ENCODE assay signal across 20 cellular contexts in the genomic region with DNA sequence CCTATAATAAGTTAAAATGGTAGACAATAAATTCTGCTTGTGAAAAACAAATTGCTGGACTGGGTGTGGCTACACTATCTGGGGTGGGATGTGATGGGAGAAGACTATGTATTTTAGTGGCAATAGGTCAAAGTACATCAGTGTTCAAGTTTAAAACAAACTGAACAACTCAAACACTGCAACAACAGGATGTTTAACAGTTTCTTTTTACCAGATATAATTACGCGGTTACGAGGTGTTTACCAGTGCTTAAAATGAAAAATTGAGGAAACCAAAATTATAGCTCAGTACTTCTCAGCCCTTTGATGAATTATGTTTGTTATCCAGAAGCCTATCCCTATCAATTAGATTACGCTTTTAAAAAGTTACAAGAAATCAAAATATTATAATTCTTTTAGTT. TPM values are rescaled to one million over a fixed set of nuclear protein-coding genes. Genes with fewer than 3 reads are reported as not detected.
DNase-seq lines count a peak whose midpoint lies in the region; ATAC-seq and TF ChIP-seq lines count a peak whose summit lies in the region.
"Had no signal": no experiment of that assay in that cellular context is flagged by ENCODE, and none has a peak within 500 bp of the region (broad histone marks: within the 10 kb centered on the region; RNA-seq: fewer than 3 reads in every experiment).

No MANE protein-coding gene starts in this region.

- H3K27me3 ChIP-seq in Caco-2 (replicated peaks; ENCODE audit: control insufficient read depth, insufficient read depth, low read length) (no peaks in the 10 kb centered on the region), SU-DHL-6 (ENCODE audit: low read length) (no peaks in the 10 kb centered on the region), BE2C (no peaks in the 10 kb centered on the region)
- H3K27me3 ChIP-seq: testis had no signal

- no peaks in the 10 kb centered on the region for H4K20me1 ChIP-seq in SU-DHL-6 (ENCODE audit: low read depth, low read length)

- H3K4me1 Mint-ChIP-seq in Caco-2 (ENCODE audit: low read depth, unreplicated experiment): peaks cover 49% of the 10 kb centered on the region

- CTCF ChIA-PET in Caco-2 (lab: Charles Lee): no interaction called here

- peaks cover 23% of the 10 kb centered on the region for H3K79me2 ChIP-seq in SU-DHL-6 (ENCODE audit: insufficient read depth, low read length)

- POLR2A ChIA-PET in Caco-2 (lab: Charles Lee): no interaction called here

- H3K4me2 ChIP-seq in SU-DHL-6 (ENCODE audit: low read depth, low read length, poor library complexity, severe bottlenecking): peak overlapping the region; percentile 59

- ATAC-seq in mucosa of descending colon (peak; percentile 9), HG02885 (IDR thresholded peaks at IDR 0.05; ENCODE audit: poor library complexity, unreplicated experiment) (no peak), HG02678 (IDR thresholded peaks at IDR 0.05; ENCODE audit: unreplicated experiment) (no peak)
- ATAC-seq: sciatic nerve had no signal

- intact Hi-C loops in Caco-2 (cut with micrococcal nuclease; ENCODE audit: unreplicated experiment): no loop called here
- intact Hi-C loops in mucosa of descending colon (cut with DNase I, micrococcal nuclease): no loop called here

- peaks cover 13% of the 10 kb centered on the region for H3K9me3 Mint-ChIP-seq in Caco-2 (ENCODE audit: unreplicated experiment)
- H3K9me3 Mint-ChIP-seq: activated B cell treated with CpG ODN at 0.5 μM for 24 hours; activated CD4-positive, alpha-beta memory T cell treated with anti-CD3 and anti-CD28 coated beads, Interleukin-2, amount 10 ng/mL, durations not matched to agents 7 days and 5 days; HFFc6; T-helper 2 cell treated with Interferon-gamma antibody and Interleukin-4, amounts not matched to agents 5 μg/mL and 100 μg/mL, for 36 hours had no signal

- peak overlapping the region; percentile 58 for H3K27ac Mint-ChIP-seq in Caco-2 (ENCODE audit: unreplicated experiment)
- H3K27ac Mint-ChIP-seq: activated B cell treated with CpG ODN at 0.5 μM for 24 hours; activated CD4-positive, alpha-beta memory T cell treated with anti-CD3 and anti-CD28 coated beads, Interleukin-2, amount 10 ng/mL, durations not matched to agents 7 days and 5 days; HFFc6; T-helper 2 cell treated with Interferon-gamma antibody and Interleukin-4, amounts not matched to agents 5 μg/mL and 100 μg/mL, for 36 hours had no signal

- no peaks in the 10 kb centered on the region for H3K9me2 ChIP-seq in SU-DHL-6 (replicated peaks; ENCODE audit: insufficient read depth, low read length)

- peaks cover 57% of the 10 kb centered on the region for H3F3A ChIP-seq in SU-DHL-6 (ENCODE audit: insufficient read depth)

- peak overlapping the region; percentile 96 for H3K4me3 Mint-ChIP-seq in Caco-2 (ENCODE audit: unreplicated experiment)
- H3K4me3 Mint-ChIP-seq: activated B cell treated with CpG ODN at 0.5 μM for 24 hours; activated CD4-positive, alpha-beta memory T cell treated with anti-CD3 and anti-CD28 coated beads, Interleukin-2, amount 10 ng/mL, durations not matched to agents 7 days and 5 days; HFFc6 had no signal

- 0 out of 2 replicates have a peak overlapping the region, but pooled peaks have one; percentile 6 for H3K4me3 ChIP-seq in Caco-2 (ENCODE audit: low read depth, low read length)
- H3K4me3 ChIP-seq in SU-DHL-6 (ENCODE audit: insufficient read depth, low read length, poor library complexity, severe bottlenecking): no peak overlapping the region
- H3K4me3 ChIP-seq in mucosa of descending colon: no peak overlapping the region
- H3K4me3 ChIP-seq in BE2C (ENCODE audit: low read depth, low read length): no peak overlapping the region
- H3K4me3 ChIP-seq: testis had no signal

- H3K9me3 ChIP-seq in Caco-2: 0 out of 2 replicates have a peak, but pooled peaks cover 3% of the 10 kb centered on the region
- H3K9me3 ChIP-seq in SU-DHL-6 (ENCODE audit: insufficient read depth, low read length): no peaks in the 10 kb centered on the region
- H3K9me3 ChIP-seq in mucosa of descending colon: no peaks in the 10 kb centered on the region
- H3K9me3 ChIP-seq in BE2C: no peaks in the 10 kb centered on the region
- H3K9me3 ChIP-seq: testis had no signal

- BruUV-seq in Caco-2 (replicated peaks; lab: Mats Ljungman, UMichigan): no TSS peak

- H3K27ac ChIP-seq in 22Rv1 (peak overlapping the region; percentile 100), SU-DHL-6 (ENCODE audit: low read depth, low read length) (peak overlapping the region; percentile 86)
- H3K27ac ChIP-seq: parathyroid adenoma had no signal

- peaks cover 58% of the 10 kb centered on the region for H3K36me3 Mint-ChIP-seq in Caco-2 (ENCODE audit: insufficient read depth, unreplicated experiment)

- peaks cover 34% of the 10 kb centered on the region for H3K4me1 ChIP-seq in Caco-2
- peaks cover 46% of the 10 kb centered on the region for H3K4me1 ChIP-seq in mucosa of descending colon (ENCODE audit: low read depth)
- no peaks in the 10 kb centered on the region for H3K4me1 ChIP-seq in BE2C

- DNase-seq in Caco-2: peak; percentile 62 to 66
- no peak for DNase-seq in mucosa of descending colon
- DNase-seq in BE2C: no peak
- DNase-seq in DMS114 treated with DMSO at 0.1 percent for 48 hours (lab: John Stamatoyannopoulos, UW; ENCODE audit: unreplicated experiment): no peak
- DNase-seq: activated B cell treated with CpG ODN at 0.5 μM for 24 hours; activated CD4-positive, alpha-beta memory T cell treated with anti-CD3 and anti-CD28 coated beads, Interleukin-2, amount 10 ng/mL, durations not matched to agents 7 days and 5 days; activated naive CD4-positive, alpha-beta T cell treated with Interleukin-2 at 50 U/mL for 16 hours; activated T-cell treated with anti-CD3 and anti-CD28 coated beads for 4 hours; caudate nucleus; foreskin fibroblast; HFFc6; IMR-90; testis had no signal

- no peak overlapping the region for H2AFZ ChIP-seq in SU-DHL-6 (ENCODE audit: low read depth, low read length, severe bottlenecking)
- H2AFZ ChIP-seq: parathyroid adenoma had no signal

- H3K27me3 Mint-ChIP-seq in Caco-2 (ENCODE audit: insufficient read depth, unreplicated experiment): no peaks in the 10 kb centered on the region
- H3K27me3 Mint-ChIP-seq: activated B cell treated with CpG ODN at 0.5 μM for 24 hours; activated CD4-positive, alpha-beta memory T cell treated with anti-CD3 and anti-CD28 coated beads, Interleukin-2, amount 10 ng/mL, durations not matched to agents 7 days and 5 days had no signal

- H3K9ac ChIP-seq in SU-DHL-6 (ENCODE audit: low read length): no peak overlapping the region
- H3K9ac ChIP-seq: parathyroid adenoma had no signal

- H3K36me3 ChIP-seq in Caco-2 (ENCODE audit: control insufficient read depth, insufficient read depth, low read length): 0 out of 2 replicates have a peak, but pooled peaks cover 1% of the 10 kb centered on the region
- H3K36me3 ChIP-seq in SU-DHL-6 (ENCODE audit: low read length): no peaks in the 10 kb centered on the region
- peaks cover 6% of the 10 kb centered on the region for H3K36me3 ChIP-seq in mucosa of descending colon (ENCODE audit: low read depth)
- H3K36me3 ChIP-seq in BE2C: no peaks in the 10 kb centered on the region

- TF ChIP-seq CTCF in 22Rv1 (IDR thresholded peaks at IDR 0.05) (no peak), Caco-2 (IDR thresholded peaks at IDR 0.05; ENCODE audit: insufficient read depth in 1 of 2, low read depth in 1 of 2, low read length in 1 of 2, severe bottlenecking in 1 of 2, unreplicated experiment in 1 of 2) (no peak), SU-DHL-6 (IDR thresholded peaks at IDR 0.05; ENCODE audit: insufficient read depth, low read length, poor library complexity, severe bottlenecking) (no peak), mucosa of descending colon (IDR thresholded peaks at IDR 0.05) (no peak), BE2C (IDR thresholded peaks at IDR 0.05; ENCODE audit: low read depth, low read length) (no peak)

RNA-seq across cellular contexts. Expression of a gene that starts 3.2 kb away (rescaled TPM):
- total RNA-seq in Caco-2 (2022) (11.8 and 12.0 TPM in 2 replicates), mucosa of descending colon (10 to 100 TPM; 12.1 to 17.9 (median 14.0) TPM)
- 5.4 TPM for polyA plus RNA-seq in BE2C (2012; ENCODE audit: insufficient read depth, insufficient read length, low read depth)

Comparison
In these comparisons a context has a peak if more than half of its experiments do, and no peak if none do; other contexts are left out.
1. DNase-seq: peak in Caco-2 (2 of 2); none in mucosa of descending colon (0 of 3), BE2C (single experiment) and DMS114 treated with DMSO at 0.1 percent for 48 hours (single experiment).